In genomic region chr4:87236851-87237250, GRCh38 we compare ENCODE assay signal across 16 cellular contexts. TPM values are rescaled to one million over a fixed set of nuclear protein-coding genes. Genes with fewer than 3 reads are reported as not detected.
DNase-seq lines count a peak whose midpoint lies in the region; ATAC-seq and TF ChIP-seq lines count a peak whose summit lies in the region.
"Had no signal": no experiment of that assay in that cellular context is flagged by ENCODE, and none has a peak within 500 bp of the region (broad histone marks: within the 10 kb centered on the region; RNA-seq: fewer than 3 reads in every experiment).

No MANE protein-coding gene starts in this region.

- H3K79me2 ChIP-seq in HCT116 (ENCODE audit: insufficient read depth, low read length), result no peaks in the 10 kb centered on the region

- H2AFZ ChIP-seq in HCT116 (ENCODE audit: low read depth, low read length, poor library complexity, severe bottlenecking), result peak overlapping the region; percentile 84

- H3K4me1 ChIP-seq in breast epithelium (no peaks in the 10 kb centered on the region), HCT116 (ENCODE audit: control insufficient read depth in 1 of 2, insufficient read depth in 2 of 2, low read length in 2 of 2) (peaks cover 0 to 10% of the 10 kb centered on the region in 2 experiments; a peak in 2 of 4 replicates), transverse colon (peaks cover 7 to 16% (median 14%) of the 10 kb centered on the region in 4 donors)

- H3K27me3 Mint-ChIP-seq in MCF 10A (ENCODE audit: insufficient read depth, unreplicated experiment), result no peaks in the 10 kb centered on the region

- in situ Hi-C loops in transverse colon (cut with MboI; ENCODE audit: low pct_ligation_motif_present in 1 of 4, low pct_unique_long_range_greater_than_20kb in 1 of 4, low sequenced_read_pairs in 3 of 4), result loop anchor here (10.0 to 25.0 kb wide), 3 partner anchors 82 to 325 kb away; no protein-coding TSS in a partner anchor

- H3K27ac ChIP-seq in breast epithelium (no peak overlapping the region), HCT116 (ENCODE audit: low read depth, low read length) (no peak overlapping the region), VCaP (peak overlapping the region; percentile 97), transverse colon (no peak overlapping the region)

- TF ChIP-seq RAD21 in HCT116 (IDR thresholded peaks at IDR 0.05; ENCODE audit: low read depth), result no peak

- peaks cover 6% of the 10 kb centered on the region for H3K4me1 Mint-ChIP-seq in MCF 10A (ENCODE audit: insufficient read depth, unreplicated experiment)

- no peaks in the 10 kb centered on the region for H3K9me2 ChIP-seq in HCT116 (ENCODE audit: insufficient read depth)

- no peak overlapping the region for H3K27ac Mint-ChIP-seq in MCF 10A (ENCODE audit: low read depth, unreplicated experiment)

- RAD21 ChIA-PET in HCT116 (lab: Charles Lee; ENCODE audit: low non-redundant PET in 1 of 2, low total read pairs in 2 of 2, uncharacterized antibody in 2 of 2, unreplicated experiment in 2 of 2), result interaction anchor here in 1 of 2 experiments (1.2 kb wide), 1 partner anchor 86 kb away, joined by 5 read pairs; no protein-coding TSS in a partner anchor

- H3K9me3 ChIP-seq in breast epithelium (peaks cover 0 to under 1% of the 10 kb centered on the region in 2 donors), HCT116 (ENCODE audit: control insufficient read depth in 1 of 2, insufficient read depth in 1 of 2, low read depth in 1 of 2, low read length in 2 of 2) (no peaks in the 10 kb centered on the region; a peak in 1 of 4 replicates), transverse colon (no peaks in the 10 kb centered on the region)
- H3K9me3 ChIP-seq: BE2C had no signal

- H3K27me3 ChIP-seq in breast epithelium (no peaks in the 10 kb centered on the region), HCT116 (ENCODE audit: insufficient read depth, low read length) (no peaks in the 10 kb centered on the region), transverse colon (no peaks in the 10 kb centered on the region)
- H3K27me3 ChIP-seq: BE2C had no signal

- TF ChIP-seq POLR2A in breast epithelium (IDR thresholded peaks at IDR 0.05) (no peak), HCT116 (IDR thresholded peaks at IDR 0.05; ENCODE audit: borderline replicate concordance, extremely low read depth, insufficient read depth, insufficient read length) (no peak), transverse colon (IDR thresholded peaks at IDR 0.05) (no peak)

- DNase-seq in MCF 10A (ENCODE audit: unreplicated experiment) (peak; percentile 25), breast epithelium (ENCODE audit: low spot score in 2 of 2) (no peak), HCT116 (ENCODE audit: low read depth, low spot score) (no peak), SIG-M5 treated with dmso at 0.1 percent for 504 hours (lab: John Stamatoyannopoulos, UW; ENCODE audit: unreplicated experiment) (no peak), NCI-H146 treated with DMSO at 0.1 percent for 48 hours (lab: John Stamatoyannopoulos, UW; ENCODE audit: unreplicated experiment) (no peak), transverse colon (no peak)
- DNase-seq: BE2C, NCI-H1092, NCI-H1436, NCI-H1930, NCI-H2227 treated with DMSO at 0.1 percent for 48 hours, NCI-H510A, NCI-H748 treated with DMSO at 0.1 percent for 48 hours, SIG-M5 had no signal

- no peak for TF ChIP-seq EP300 in transverse colon (IDR thresholded peaks at IDR 0.05; ENCODE audit: low read depth)

- H3K36me3 ChIP-seq in breast epithelium (no peaks in the 10 kb centered on the region), HCT116 (ENCODE audit: control insufficient read depth in 1 of 2, insufficient read depth in 2 of 2, low read length in 2 of 2) (no peaks in the 10 kb centered on the region), transverse colon (no peaks in the 10 kb centered on the region)
- H3K36me3 ChIP-seq: BE2C had no signal

- H3K4me3 ChIP-seq in breast epithelium, result no peak overlapping the region
- no peak overlapping the region for H3K4me3 ChIP-seq in HCT116 (replicated peaks in 1 of 2; ENCODE audit: low read depth in 1 of 2, low read length in 2 of 2)
- H3K4me3 ChIP-seq in transverse colon, result no peak overlapping the region

- no peaks in the 10 kb centered on the region for H3K9me3 Mint-ChIP-seq in MCF 10A (ENCODE audit: unreplicated experiment)

- no peaks in the 10 kb centered on the region for H4K20me1 ChIP-seq in HCT116 (ENCODE audit: insufficient read depth)

- no peak for ATAC-seq in HCT116
- ATAC-seq: Panc1 had no signal

- intact Hi-C loops in MCF 10A (cut with micrococcal nuclease) (loop anchor here (5.0 to 10.0 kb wide), 3 partner anchors 232 to 740 kb away; no protein-coding TSS in a partner anchor), breast epithelium (cut with DNase I; ENCODE audit: low total_unique reads) (loop anchor here (10.0 kb wide), 1 partner anchor 82 kb away; no protein-coding TSS in a partner anchor), HCT116 (cut with micrococcal nuclease) (loop anchor here (10.0 kb wide), 1 partner anchor 742 kb away; no protein-coding TSS in a partner anchor), transverse colon (cut with DNase I; ENCODE audit: low total_unique reads) (loop anchor here (5.0 kb wide), 1 partner anchor 85 kb away; no protein-coding TSS in a partner anchor)

- H3K4me3 Mint-ChIP-seq in MCF 10A (ENCODE audit: unreplicated experiment), result no peak overlapping the region

- TF ChIP-seq CTCF in MCF 10A (IDR thresholded peaks at IDR 0.05; ENCODE audit: unreplicated experiment) (no peak), breast epithelium (IDR thresholded peaks at IDR 0.05) (no peak), HCT116 (IDR thresholded peaks at IDR 0.05 in 2 of 3, conservative IDR thresholded peaks at IDR 0.05 in 1 of 3; ENCODE audit: borderline replicate concordance in 1 of 3, insufficient read depth in 1 of 3, low read depth in 2 of 3, low read length in 2 of 3) (no peak), VCaP (conservative IDR thresholded peaks at IDR 0.05) (no peak), transverse colon (IDR thresholded peaks at IDR 0.05) (no peak)

- 50 to 81% methylated on average over 1 to 10 of the region's 10 CpGs for WGBS in transverse colon (ENCODE audit: low coverage in 1 of 2), 2 donors

- CTCF ChIA-PET in MCF 10A (lab: Yijun Ruan, JAX), result interaction anchor here (0.6 to 5.2 kb wide), 8 partner anchors 11 to 738 kb away, joined by 3 to 76 read pairs (median 4); no protein-coding TSS in a partner anchor
- CTCF ChIA-PET in HCT116 (lab: Charles Lee), result interaction anchor here (1.1 to 2.6 kb wide), 2 partner anchors 86 to 314 kb away, joined by 4 to 13 read pairs; no protein-coding TSS in a partner anchor

- H3K4me2 ChIP-seq in HCT116 (ENCODE audit: low read length), result no peak overlapping the region

- H3K9ac ChIP-seq in HCT116 (ENCODE audit: low read length), result no peak overlapping the region

- no peaks in the 10 kb centered on the region for H3K36me3 Mint-ChIP-seq in MCF 10A (ENCODE audit: insufficient read depth, unreplicated experiment)

- POLR2A ChIA-PET in MCF 10A (lab: Yijun Ruan, JAX) (interaction anchor here (0.6 to 2.8 kb wide), 5 partner anchors 14 to 262 kb away, joined by 3 to 15 read pairs (median 4); partner anchors contain the start of gene KLHL8), HCT116 (lab: Charles Lee) (no interaction called here)

- no TSS peak for BruUV-seq in MCF 10A (replicated peaks; lab: Mats Ljungman, UMichigan)
- BruUV-seq in HCT116 (replicated peaks; lab: Mats Ljungman, UMichigan), result no TSS peak

TF ChIP-seq in HCT116, 20 proteins besides CTCF, POLR2A, EP300 and RAD21 (continues in another document):
- TF ChIP-seq ZFX (IDR thresholded peaks at IDR 0.05) (no peak), SIN3A (IDR thresholded peaks at IDR 0.05; ENCODE audit: low read depth) (no peak), YY1 (IDR thresholded peaks at IDR 0.05; ENCODE audit: extremely low read depth, insufficient replicate concordance, low read depth, low read length) (no peak), MAX (IDR thresholded peaks at IDR 0.05) (no peak), TCF7L2 (IDR thresholded peaks at IDR 0.05; ENCODE audit: borderline replicate concordance, extremely low read depth, insufficient read depth, insufficient read length) (no peak), SP1 (IDR thresholded peaks at IDR 0.05; ENCODE audit: low read depth) (no peak), REST (IDR thresholded peaks at IDR 0.05; ENCODE audit: low read depth) (no peak), EZH2phosphoT487 (IDR thresholded peaks at IDR 0.05; ENCODE audit: borderline replicate concordance) (no peak)
- TF ChIP-seq, protein P1, sequence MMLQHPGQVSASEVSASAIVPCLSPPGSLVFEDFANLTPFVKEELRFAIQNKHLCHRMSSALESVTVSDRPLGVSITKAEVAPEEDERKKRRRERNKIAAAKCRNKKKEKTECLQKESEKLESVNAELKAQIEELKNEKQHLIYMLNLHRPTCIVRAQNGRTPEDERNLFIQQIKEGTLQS (IDR thresholded peaks at IDR 0.05), result no peak

RNA-seq across cellular contexts. Expression of gene KLHL8, which starts 16.4 kb away (rescaled TPM):
- total RNA-seq in MCF 10A (2022), result 12.9 and 14.9 TPM in 2 replicates
- total RNA-seq in breast epithelium, result 10 to 100 TPM; 14.2 to 15.7 (median 14.6) TPM
- total RNA-seq in HCT116 (2021; ENCODE audit: unreplicated experiment), result 24.2 TPM
- 21.3 and 22.3 TPM in 2 replicates for polyA plus RNA-seq in HCT116 (2012)
- 10 to 100 TPM in 3 of 4 donors, 1 to 10 TPM in 1; 9.4 to 18.7 (median 13.6) TPM for total RNA-seq in transverse colon
